Comparison of ENCODE assay signal across 17 cellular contexts in the genomic region with DNA sequence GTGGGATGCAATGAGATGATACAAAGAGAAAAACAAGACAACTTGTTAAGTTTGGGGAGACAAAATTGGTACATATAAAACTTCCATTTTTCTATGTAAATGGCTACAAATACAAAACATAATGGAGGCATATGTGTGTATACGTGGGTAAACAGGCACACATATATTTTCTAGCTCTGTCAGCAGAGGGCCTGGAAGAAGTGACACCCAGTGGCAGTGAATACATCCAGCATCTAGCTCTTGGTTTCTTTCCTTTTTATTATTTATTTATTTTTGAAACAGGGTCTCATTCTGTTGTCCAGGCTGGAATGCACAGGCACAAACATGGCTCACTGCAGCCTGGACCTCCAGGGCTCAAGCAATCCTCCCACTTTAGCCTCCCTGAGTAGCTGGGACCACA. TPM values are rescaled to one million over a fixed set of nuclear protein-coding genes. Genes with fewer than 3 reads are reported as not detected.
DNase-seq lines count a peak whose midpoint lies in the region; ATAC-seq and TF ChIP-seq lines count a peak whose summit lies in the region.
"Had no signal": no experiment of that assay in that cellular context is flagged by ENCODE, and none has a peak within 500 bp of the region (broad histone marks: within the 10 kb centered on the region; RNA-seq: fewer than 3 reads in every experiment).

No MANE protein-coding gene starts in this region.

- no peak overlapping the region for H3K9ac ChIP-seq in endodermal cell (ENCODE audit: extremely low read depth, low read length, poor library complexity, severe bottlenecking)
- H3K9ac ChIP-seq: KMS-11 had no signal

- POLR2A ChIA-PET in AG04450 (lab: Yijun Ruan, JAX) = no interaction called here

- no peaks in the 10 kb centered on the region for H3K36me3 Mint-ChIP-seq in endodermal cell (ENCODE audit: low read depth)
- H3K36me3 Mint-ChIP-seq: activated CD8-positive, alpha-beta memory T cell treated with anti-CD3 and anti-CD28 coated beads, Interleukin-2, amount 10 ng/mL, durations not matched to agents 7 days and 5 days; activated naive CD8-positive, alpha-beta T cell had no signal

- no peaks in the 10 kb centered on the region for H3K9me3 Mint-ChIP-seq in endodermal cell

- WGBS in endodermal cell (ENCODE audit: insufficient coverage in 1 of 2, insufficient read length in 1 of 2), 2 experiments = 83% methylated on average over 1 of the region's 1 CpG; no CpG with 5 or more reads in 1 of the 2 experiments

- DNase-seq in AG04450 (ENCODE audit: low read depth, low spot score) (no peak), RWPE2 (ENCODE audit: low spot score) (no peak), endodermal cell (no peak), NCI-H2029 (lab: John Stamatoyannopoulos, UW) (no peak), cerebellar nuclear complex (lab: John Stamatoyannopoulos, UW) (no peak)
- DNase-seq in activated CD8-positive, alpha-beta memory T cell treated with anti-CD3 and anti-CD28 coated beads, Interleukin-2, amount 50 U/mL, for 48 hours = no peak
- DNase-seq: activated CD8-positive, alpha-beta memory T cell treated with anti-CD3 and anti-CD28 coated beads, Interleukin-2, amount 10 ng/mL, durations not matched to agents 7 days and 5 days; C1 segment of cervical spinal cord; gastrocnemius medialis; immature natural killer cell; NCI-H446; stimulated activated CD4-positive, alpha-beta T cell treated with anti-CD3 and anti-CD28 coated beads, Interleukin-2, amount 100 ng/mL, for 48 hours; stimulated activated naive CD4-positive, alpha-beta T cell had no signal

- no peak overlapping the region for H3K27ac Mint-ChIP-seq in endodermal cell
- H3K27ac Mint-ChIP-seq: activated CD8-positive, alpha-beta memory T cell treated with anti-CD3 and anti-CD28 coated beads, Interleukin-2, amount 10 ng/mL, durations not matched to agents 7 days and 5 days; activated naive CD8-positive, alpha-beta T cell; immature natural killer cell had no signal

- ATAC-seq in RWPE2 (ENCODE audit: low read depth) (peak; percentile 47; the same call in 1 of the 3 replicates), GM21737 (IDR thresholded peaks at IDR 0.05; ENCODE audit: unreplicated experiment) (no peak)
- ATAC-seq: activated CD8-positive, alpha-beta memory T cell treated with anti-CD3 and anti-CD28 coated beads, Interleukin-2, amount 10 ng/mL, durations not matched to agents 7 days and 5 days; gastrocnemius medialis had no signal

- H3K36me3 ChIP-seq in RWPE2 (ENCODE audit: low read depth) = no peaks in the 10 kb centered on the region
- no peaks in the 10 kb centered on the region for H3K36me3 ChIP-seq in endodermal cell (ENCODE audit: control insufficient read depth, insufficient read depth, low read length)
- H3K36me3 ChIP-seq: gastrocnemius medialis had no signal

- H3K27ac ChIP-seq in AG04450 (ENCODE audit: low read depth, low read length) (no peak overlapping the region), RWPE2 (ENCODE audit: poor library complexity, severe bottlenecking) (no peak overlapping the region), endodermal cell (ENCODE audit: low read depth, low read length) (no peak overlapping the region)
- H3K27ac ChIP-seq: gastrocnemius medialis, KMS-11 had no signal

- no peak overlapping the region for H3K4me3 Mint-ChIP-seq in endodermal cell
- H3K4me3 Mint-ChIP-seq: activated CD8-positive, alpha-beta memory T cell treated with anti-CD3 and anti-CD28 coated beads, Interleukin-2, amount 10 ng/mL, durations not matched to agents 7 days and 5 days; activated naive CD8-positive, alpha-beta T cell; immature natural killer cell had no signal

- H3K4me1 ChIP-seq in RWPE2 (ENCODE audit: insufficient read depth, poor library complexity, severe bottlenecking) (no peaks in the 10 kb centered on the region), endodermal cell (ENCODE audit: control insufficient read depth, insufficient read depth, low read length) (no peaks in the 10 kb centered on the region)
- H3K4me1 ChIP-seq: gastrocnemius medialis had no signal

- H3K27me3 Mint-ChIP-seq in endodermal cell (ENCODE audit: insufficient read depth) = peaks cover 23% of the 10 kb centered on the region

- H3K4me3 ChIP-seq in AG04450 (ENCODE audit: low read depth, low read length) (no peak overlapping the region), RWPE2 (ENCODE audit: severe bottlenecking) (no peak overlapping the region), endodermal cell (ENCODE audit: low read length) (no peak overlapping the region)
- H3K4me3 ChIP-seq: gastrocnemius medialis had no signal

- TF ChIP-seq CTCF in AG04450 (IDR thresholded peaks at IDR 0.05; ENCODE audit: low read depth, low read length) (peak; percentile 15; the same call in 1 of the 2 replicates), GM12874 (IDR thresholded peaks at IDR 0.05; ENCODE audit: insufficient read depth, low read depth, low read length) (0 out of 2 replicates have a peak, but pooled peaks have one; percentile 2), RWPE2 (IDR thresholded peaks at IDR 0.05; ENCODE audit: poor library complexity, severe bottlenecking) (peak; percentile 36), endodermal cell (conservative IDR thresholded peaks at IDR 0.05) (peak; percentile 48)

- CTCF ChIA-PET in AG04450 (lab: Charles Lee) = interaction anchor here (1.3 kb wide), 1 partner anchor 39 kb away, joined by 4 read pairs; no protein-coding TSS in a partner anchor

- peaks cover 16% of the 10 kb centered on the region for H3K27me3 ChIP-seq in AG04450 (ENCODE audit: control insufficient read depth, insufficient read depth, low read length)
- peaks cover 10% of the 10 kb centered on the region for H3K27me3 ChIP-seq in RWPE2 (ENCODE audit: insufficient read depth, poor library complexity, severe bottlenecking)
- H3K27me3 ChIP-seq in endodermal cell (ENCODE audit: control insufficient read depth, insufficient read depth, low read length, poor library complexity, severe bottlenecking) = peaks cover 10% of the 10 kb centered on the region

- H3K9me3 ChIP-seq in AG04450 (ENCODE audit: control insufficient read depth, insufficient read depth, low read length) (peaks cover 4% of the 10 kb centered on the region; the same call in 1 of the 2 replicates), RWPE2 (ENCODE audit: severe bottlenecking) (no peaks in the 10 kb centered on the region), endodermal cell (ENCODE audit: control insufficient read depth, low read length) (no peaks in the 10 kb centered on the region)
- H3K9me3 ChIP-seq: gastrocnemius medialis had no signal

- H3K4me1 Mint-ChIP-seq in endodermal cell = no peaks in the 10 kb centered on the region

RNA-seq across cellular contexts. Expression of gene RASL10A, which starts 5.0 kb away (rescaled TPM):
- not detected in 2 replicates for polyA plus RNA-seq in AG04450 (2011; rRNA removed)
- polyA minus RNA-seq in AG04450 (2011; rRNA and poly(A)+ RNA removed) = not detected in 2 replicates
- 1 to 10 TPM; 1.3 TPM for total RNA-seq in endodermal cell
- 1.0 TPM for polyA plus RNA-seq in endodermal cell (2013, experiment 1 of 2)
- 1.1 TPM for polyA plus RNA-seq in endodermal cell (2013, experiment 2 of 2)
- polyA plus RNA-seq: immature natural killer cell had no signal

RNA-seq across cellular contexts. Expression of gene GAS2L1, which starts 14.1 kb away (rescaled TPM):
- polyA plus RNA-seq in AG04450 (2011; rRNA removed) = 4.5 and 5.2 TPM in 2 replicates
- polyA minus RNA-seq in AG04450 (2011; rRNA and poly(A)+ RNA removed) = 2.2 and 2.9 TPM in 2 replicates
- 10 to 100 TPM; 22.2 to 24.9 TPM for total RNA-seq in endodermal cell
- polyA plus RNA-seq in endodermal cell (2013, experiment 1 of 2) = 13.9 TPM
- 14.7 TPM for polyA plus RNA-seq in endodermal cell (2013, experiment 2 of 2)

RNA-seq across cellular contexts. Expression of gene EWSR1, which starts 52.5 kb away (rescaled TPM):
- polyA plus RNA-seq in AG04450 (2011; rRNA removed) = 146 and 185 TPM in 2 replicates
- 206 and 243 TPM in 2 replicates for polyA minus RNA-seq in AG04450 (2011; rRNA and poly(A)+ RNA removed)
- 100 to 1,000 TPM; 295 to 352 TPM for total RNA-seq in endodermal cell
- 394 TPM for polyA plus RNA-seq in endodermal cell (2013, experiment 1 of 2)
- polyA plus RNA-seq in endodermal cell (2013, experiment 2 of 2) = 355 TPM

RNA-seq across cellular contexts. Expression of gene RHBDD3, which starts 52.8 kb away (rescaled TPM):
- 9.9 and 13.8 TPM in 2 replicates for polyA plus RNA-seq in AG04450 (2011; rRNA removed)
- polyA minus RNA-seq in AG04450 (2011; rRNA and poly(A)+ RNA removed) = 3.6 and 5.0 TPM in 2 replicates
- total RNA-seq in endodermal cell = 10 to 100 TPM; 65.0 to 75.2 TPM
- polyA plus RNA-seq in endodermal cell (2013, experiment 1 of 2) = 45.2 TPM
- 37.1 TPM for polyA plus RNA-seq in endodermal cell (2013, experiment 2 of 2)
